14 cellular contexts compared by ENCODE assay signal in genomic region chr3:85939026-85939616, GRCh38.
A peak's percentile ranks its signal among the peaks of the same experiment; 100 is the strongest.
DNase-seq lines count a peak whose midpoint lies in the region; ATAC-seq and TF ChIP-seq lines count a peak whose summit lies in the region.
"Had no signal": no experiment of that assay in that cellular context is flagged by ENCODE, and none has a peak within 500 bp of the region (broad histone marks: within the 10 kb centered on the region; RNA-seq: fewer than 3 reads in every experiment).

No MANE protein-coding gene starts in this region.

- H3F3A ChIP-seq in SK-N-SH (replicated peaks; ENCODE audit: insufficient read depth), result no peaks in the 10 kb centered on the region

- no peaks in the 10 kb centered on the region for H3K27me3 ChIP-seq in SK-N-SH (ENCODE audit: insufficient read depth)

- TF ChIP-seq CTCF in SK-N-SH (IDR thresholded peaks at IDR 0.05) (no peak), lower leg skin (IDR thresholded peaks at IDR 0.05) (no peak)

- no peak overlapping the region for H3K4me3 Mint-ChIP-seq in naive thymus-derived CD8-positive, alpha-beta T cell
- H3K4me3 Mint-ChIP-seq: activated T-helper 1 cell treated with anti-CD3 and anti-CD28 coated beads, Interleukin-12 subunit alpha, Interleukin-12 subunit beta, Interleukin-2, Interleukin-4 antibody, amounts not matched to agents 30 ng/mL and 10 ng/mL and 1 ng/mL, durations not matched to agents 14 hours and 24 hours and 36 hours had no signal

- H3K4me2 ChIP-seq in SK-N-SH, result no peak overlapping the region

- no peak for ATAC-seq in SK-N-SH treated with all-trans-retinoic acid at 6 μM for 48 hours
- ATAC-seq in HG02610 (IDR thresholded peaks at IDR 0.05; ENCODE audit: unreplicated experiment), result no peak
- ATAC-seq in GM19455 (IDR thresholded peaks at IDR 0.05; ENCODE audit: unreplicated experiment), result no peak
- ATAC-seq in naive thymus-derived CD8-positive, alpha-beta T cell, result no peak

- H3K27ac Mint-ChIP-seq in naive thymus-derived CD8-positive, alpha-beta T cell, result no peak overlapping the region
- H3K27ac Mint-ChIP-seq: activated T-helper 1 cell treated with anti-CD3 and anti-CD28 coated beads, Interleukin-12 subunit alpha, Interleukin-12 subunit beta, Interleukin-2, Interleukin-4 antibody, amounts not matched to agents 30 ng/mL and 10 ng/mL and 1 ng/mL, durations not matched to agents 14 hours and 24 hours and 36 hours had no signal

- no peak for TF ChIP-seq RAD21 in SK-N-SH (IDR thresholded peaks at IDR 0.05; ENCODE audit: low read length)

- no peaks in the 10 kb centered on the region for H3K79me2 ChIP-seq in SK-N-SH (ENCODE audit: insufficient read depth)
- H3K79me2 ChIP-seq: parathyroid adenoma had no signal

- no peak overlapping the region for H2AFZ ChIP-seq in SK-N-SH (ENCODE audit: low read depth)
- H2AFZ ChIP-seq: parathyroid adenoma had no signal

- no peak for TF ChIP-seq EP300 in SK-N-SH (IDR thresholded peaks at IDR 0.05; ENCODE audit: borderline replicate concordance in 1 of 2, low read depth in 1 of 2, low read length in 1 of 2)

- no peak for DNase-seq in SK-N-SH
- peak; percentile 22 for DNase-seq in SHP77 treated with DMSO at 0.1 percent for 48 hours (lab: John Stamatoyannopoulos, UW)
- DNase-seq in hypothalamus (lab: John Stamatoyannopoulos, UW), result peak in 26 of 51 donors; percentile 0 to 73 (median 13)
- no peak for DNase-seq in lower leg skin (ENCODE audit: low spot score in 2 of 2)
- no peak for DNase-seq in naive thymus-derived CD8-positive, alpha-beta T cell
- DNase-seq: erythroblast, kidney glomerular epithelial cell, RPMI8226 had no signal

- no peaks in the 10 kb centered on the region for H3K36me3 Mint-ChIP-seq in naive thymus-derived CD8-positive, alpha-beta T cell

- no peaks in the 10 kb centered on the region for H3K4me1 Mint-ChIP-seq in naive thymus-derived CD8-positive, alpha-beta T cell

- CTCF ChIA-PET in SK-N-SH (lab: Yijun Ruan, JAX), result no interaction called here

- H3K4me3 ChIP-seq in SK-N-SH (ENCODE audit: low read depth in 2 of 2, low read length in 1 of 2), result no peak overlapping the region
- no peak overlapping the region for H3K4me3 ChIP-seq in lower leg skin (ENCODE audit: low read depth, poor library complexity, severe bottlenecking)

- no peak for TF ChIP-seq POLR2A in lower leg skin (IDR thresholded peaks at IDR 0.05)

- H3K4me1 ChIP-seq in SK-N-SH (ENCODE audit: control insufficient read depth in 1 of 2, insufficient read depth in 2 of 2, low read depth in 1 of 2, low read length in 1 of 2), result no peaks in the 10 kb centered on the region; a peak in 1 of 4 replicates
- H3K4me1 ChIP-seq: parathyroid adenoma had no signal

- 13% methylated on average over 5 of the region's 5 CpGs for WGBS in SK-N-SH (ENCODE audit: low lambda C conversion rate)
- 20 to 25% methylated on average over 5 of the region's 5 CpGs for WGBS in lower leg skin, 2 donors

- H3K9me2 ChIP-seq in SK-N-SH, result no peaks in the 10 kb centered on the region

- no peak overlapping the region for H3K9ac ChIP-seq in SK-N-SH
- H3K9ac ChIP-seq: parathyroid adenoma had no signal

- peaks cover 0 to 17% (median 5%) of the 10 kb centered on the region in 9 donors for H3K9me3 Mint-ChIP-seq in naive thymus-derived CD8-positive, alpha-beta T cell

- H3K36me3 ChIP-seq in SK-N-SH (replicated peaks in 1 of 2; ENCODE audit: control insufficient read depth in 1 of 2, insufficient read depth in 2 of 2, low read length in 1 of 2), result no peaks in the 10 kb centered on the region

- no peak overlapping the region for H3K27ac ChIP-seq in SK-N-SH (ENCODE audit: low read depth in 2 of 2, low read length in 1 of 2)
- H3K27ac ChIP-seq: parathyroid adenoma, VCaP had no signal

- H3K9me3 ChIP-seq in SK-N-SH, result no peaks in the 10 kb centered on the region

- no peaks in the 10 kb centered on the region; the same call in 1 of the 2 replicates for H4K20me1 ChIP-seq in SK-N-SH (ENCODE audit: insufficient read depth)

- intact Hi-C loops in lower leg skin (cut with DNase I; ENCODE audit: low total_unique reads), result no loop called here

- POLR2A ChIA-PET in SK-N-SH (lab: Yijun Ruan, JAX), result no interaction called here
- POLR2A ChIA-PET in naive thymus-derived CD8-positive, alpha-beta T cell (lab: Charles Lee), result no interaction called here

- no peaks in the 10 kb centered on the region for H3K27me3 Mint-ChIP-seq in naive thymus-derived CD8-positive, alpha-beta T cell

TF ChIP-seq in SK-N-SH treated with all-trans-retinoic acid at 6 μM for 48 hours, 23 proteins besides CTCF, POLR2A, EP300 and RAD21:
- TF ChIP-seq ISL1 (CRISPR knock-in tag; IDR thresholded peaks at IDR 0.05), result 0 out of 2 replicates have a peak, but pooled peaks have one; percentile 13
- TF ChIP-seq OSR1 (CRISPR knock-in tag; IDR thresholded peaks at IDR 0.05), result no peak

TF ChIP-seq in SK-N-SH, 30 proteins besides CTCF, POLR2A, EP300 and RAD21:
- TF ChIP-seq RCOR1 (IDR thresholded peaks at IDR 0.05; ENCODE audit: low read length), result no peak
- TF ChIP-seq FOSL2 (IDR thresholded peaks at IDR 0.05; ENCODE audit: borderline replicate concordance, low read depth), result no peak
- TF ChIP-seq MEF2A (IDR thresholded peaks at IDR 0.05; ENCODE audit: borderline replicate concordance, low read depth), result no peak
- TF ChIP-seq NFIC (IDR thresholded peaks at IDR 0.05; ENCODE audit: borderline replicate concordance), result no peak
- no peak for TF ChIP-seq TEAD4 (IDR thresholded peaks at IDR 0.05; ENCODE audit: borderline replicate concordance, insufficient read depth)
- TF ChIP-seq RFX5 (IDR thresholded peaks at IDR 0.05; ENCODE audit: low read length), result no peak
- no peak for TF ChIP-seq EZH2phosphoT487 (IDR thresholded peaks at IDR 0.05; ENCODE audit: borderline replicate concordance, low read depth)
- no peak for TF ChIP-seq TCF12 (IDR thresholded peaks at IDR 0.05)
- TF ChIP-seq ZBTB33 (IDR thresholded peaks at IDR 0.05; ENCODE audit: borderline replicate concordance, low read depth), result no peak
- TF ChIP-seq POLR2AphosphoS5 (IDR thresholded peaks at IDR 0.05; ENCODE audit: low read depth, low read length), result no peak

Comparison
In these comparisons a context has a peak if more than half of its experiments do, and no peak if none do; other contexts are left out.
1. DNase-seq: peak in SHP77 treated with DMSO at 0.1 percent for 48 hours (single experiment) and hypothalamus (26 of 51); none in SK-N-SH (single experiment), lower leg skin (0 of 2) and naive thymus-derived CD8-positive, alpha-beta T cell (0 of 10).